14 cellular contexts compared by ENCODE assay signal in the genomic region with DNA sequence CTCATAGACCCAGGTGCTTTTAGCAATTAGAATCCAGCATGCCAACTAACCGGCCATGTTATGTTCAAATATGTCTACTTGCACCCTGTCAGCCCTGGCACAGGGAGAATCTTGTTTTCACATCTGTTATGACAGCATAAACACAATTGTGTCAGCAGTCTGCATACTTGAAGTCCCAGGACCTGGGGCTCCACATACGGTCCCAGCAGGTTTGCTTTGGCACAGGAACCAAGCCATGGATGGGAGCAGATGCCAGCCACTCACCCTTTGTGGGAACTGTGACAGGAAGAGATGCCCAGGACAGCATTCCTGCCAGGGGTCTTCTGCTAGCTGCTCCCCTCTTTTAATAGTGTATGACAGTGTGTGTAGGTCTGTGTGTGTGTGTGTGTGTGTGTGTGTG.
DNase-seq lines count a peak whose midpoint lies in the region; ATAC-seq and TF ChIP-seq lines count a peak whose summit lies in the region.
"Had no signal": no experiment of that assay in that cellular context is flagged by ENCODE, and none has a peak within 500 bp of the region (broad histone marks: within the 10 kb centered on the region; RNA-seq: fewer than 3 reads in every experiment).

No MANE protein-coding gene starts in this region.

- no peak overlapping the region for H2AFZ ChIP-seq in H9 (ENCODE audit: low read length)

- intact Hi-C loops in right cardiac atrium (cut with DNase I): no loop called here

- H3K4me1 ChIP-seq in H9 (ENCODE audit: insufficient read depth, low read length): no peaks in the 10 kb centered on the region
- no peaks in the 10 kb centered on the region for H3K4me1 ChIP-seq in right cardiac atrium (ENCODE audit: control insufficient read depth, insufficient read depth, low read length)

- no peak overlapping the region for H3T11ph ChIP-seq in H9 (ENCODE audit: low read length)

- no CpG with 5 or more reads among the region's 2 CpGs for WGBS in H9 (ENCODE audit: extremely low coverage, insufficient read length, low lambda C conversion rate)
- 67% methylated on average over 2 of the region's 2 CpGs for WGBS in right cardiac atrium

- no peak overlapping the region for H2BK15ac ChIP-seq in H9 (ENCODE audit: low read depth, low read length)

- H4K20me1 ChIP-seq in H9 (ENCODE audit: control insufficient read depth, insufficient read depth, insufficient read length): no peaks in the 10 kb centered on the region

- H3K27me3 Mint-ChIP-seq in H9 (ENCODE audit: low read depth) (peaks cover 2% of the 10 kb centered on the region; the same call in 1 of the 2 replicates), progenitor cell of endocrine pancreas (no peaks in the 10 kb centered on the region)
- H3K27me3 Mint-ChIP-seq: CD4-positive, alpha-beta T cell had no signal

- H2AK5ac ChIP-seq in H9 (ENCODE audit: insufficient read length, low read length): no peak overlapping the region

- H3K27ac Mint-ChIP-seq in H9 (no peak overlapping the region), progenitor cell of endocrine pancreas (peak overlapping the region; percentile 35)
- H3K27ac Mint-ChIP-seq: B cell; CD4-positive, alpha-beta T cell had no signal

- H3K4me3 Mint-ChIP-seq in H9 (no peak overlapping the region), progenitor cell of endocrine pancreas (ENCODE audit: low read depth) (no peak overlapping the region)
- H3K4me3 Mint-ChIP-seq: B cell; CD4-positive, alpha-beta T cell had no signal

- H3K79me2 ChIP-seq in H9 (ENCODE audit: insufficient read depth, low read length): no peaks in the 10 kb centered on the region

- H3K9me3 ChIP-seq in H9 (ENCODE audit: control insufficient read depth, low read depth, low read length): no peaks in the 10 kb centered on the region
- H3K9me3 ChIP-seq in right cardiac atrium (ENCODE audit: control insufficient read depth, low read length): no peaks in the 10 kb centered on the region

- no peaks in the 10 kb centered on the region for H3K27me3 ChIP-seq in H9 (ENCODE audit: insufficient read depth, low read length)
- no peaks in the 10 kb centered on the region for H3K27me3 ChIP-seq in right cardiac atrium (ENCODE audit: control insufficient read depth, insufficient read depth)

- H3K4me1 Mint-ChIP-seq in H9 (peaks cover 0 to 5% of the 10 kb centered on the region in 2 experiments; a peak in 1 of 4 replicates), progenitor cell of endocrine pancreas (ENCODE audit: low read depth) (peaks cover 4% of the 10 kb centered on the region)
- H3K4me1 Mint-ChIP-seq: B cell had no signal

- H3K14ac ChIP-seq in H9 (ENCODE audit: insufficient read depth, low read length): no peak overlapping the region

- H3K56ac ChIP-seq in H9 (ENCODE audit: insufficient read length, low read depth, low read length): no peak overlapping the region

- no peak overlapping the region for H3K4me2 ChIP-seq in H9 (ENCODE audit: insufficient read depth, insufficient read length, low read length)

- H3K23ac ChIP-seq in H9 (ENCODE audit: insufficient read length, low read depth, low read length): no peak overlapping the region

- DNase-seq in H9: peak; percentile 6
- DNase-seq in NCI-H2029 treated with DMSO at 0.1 percent for 48 hours (lab: John Stamatoyannopoulos, UW): peak; percentile 2
- DNase-seq in coronary artery (ENCODE audit: low spot score): peak; percentile 17
- no peak for DNase-seq in progenitor cell of endocrine pancreas (ENCODE audit: low spot score, unreplicated experiment)
- no peak for DNase-seq in NOMO-1 treated with dmso at 0.1 percent for 144 hours (lab: John Stamatoyannopoulos, UW; ENCODE audit: unreplicated experiment)
- no peak for DNase-seq in right cardiac atrium
- no peak for DNase-seq in SHP77 (lab: John Stamatoyannopoulos, UW)
- DNase-seq: Calu3; CD4-positive, alpha-beta T cell; DMS153; DND-41; GF-D8 had no signal

- H3K4me3 ChIP-seq in coronary artery (no peak overlapping the region), right cardiac atrium (ENCODE audit: low read length) (no peak overlapping the region)
- H3K4me3 ChIP-seq: K562 had no signal

- H3K9me3 Mint-ChIP-seq in H9 (peaks cover 9 to 15% of the 10 kb centered on the region in 2 experiments), progenitor cell of endocrine pancreas (ENCODE audit: low read depth) (peaks cover 10% of the 10 kb centered on the region)

- H3K4ac ChIP-seq in H9 (ENCODE audit: low read depth, low read length): no peak overlapping the region

- H3K79me1 ChIP-seq in H9 (ENCODE audit: insufficient read depth, low read depth, low read length, poor library complexity, severe bottlenecking): no peaks in the 10 kb centered on the region

- no peak overlapping the region for H2BK5ac ChIP-seq in H9 (ENCODE audit: insufficient read length, low read length)

- TF ChIP-seq CTCF in H9 (conservative IDR thresholded peaks at IDR 0.05) (no peak), coronary artery (IDR thresholded peaks at IDR 0.05) (no peak), progenitor cell of endocrine pancreas (IDR thresholded peaks at IDR 0.05; ENCODE audit: unreplicated experiment) (no peak)

- no peaks in the 10 kb centered on the region for H3K23me2 ChIP-seq in H9 (ENCODE audit: insufficient read length, low read depth, low read length, poor library complexity, severe bottlenecking)

- no peak overlapping the region for H2BK120ac ChIP-seq in H9 (ENCODE audit: low read depth, low read length, poor library complexity, severe bottlenecking)

- H4K8ac ChIP-seq in H9 (replicated peaks; ENCODE audit: insufficient read length, low read depth, low read length): no peak overlapping the region

- no peak for ATAC-seq in right cardiac atrium
- ATAC-seq: K562 had no signal

- H2BK20ac ChIP-seq in H9 (ENCODE audit: low read depth, low read length, poor library complexity, severe bottlenecking): no peak overlapping the region

- H3K27ac ChIP-seq in H9 (ENCODE audit: insufficient read length, low read depth, low read length) (no peak overlapping the region), coronary artery (no peak overlapping the region), right cardiac atrium (ENCODE audit: low read length) (no peak overlapping the region)

- peaks cover 0 to 6% (median 3%) of the 10 kb centered on the region in 3 experiments; a peak in 2 of 7 replicates for H3K36me3 Mint-ChIP-seq in H9 (ENCODE audit: insufficient read depth in 1 of 3, low read depth in 3 of 3)
- no peaks in the 10 kb centered on the region for H3K36me3 Mint-ChIP-seq in progenitor cell of endocrine pancreas (ENCODE audit: insufficient read depth)

- H3K9ac ChIP-seq in H9 (ENCODE audit: extremely low read depth, insufficient read length, low read length): no peak overlapping the region

- H3K18ac ChIP-seq in H9 (ENCODE audit: insufficient read length, low read depth, low read length): no peak overlapping the region

- H4K5ac ChIP-seq in H9 (ENCODE audit: insufficient read length, low read depth, low read length): no peak overlapping the region

- H4K91ac ChIP-seq in H9 (ENCODE audit: insufficient read length, low read depth, low read length): no peak overlapping the region

- no peak overlapping the region for H2BK12ac ChIP-seq in H9 (ENCODE audit: insufficient read length, low read depth, low read length)

Comparison
In these comparisons a context has a peak if more than half of its experiments do, and no peak if none do; other contexts are left out.
1. DNase-seq: peak in H9 (single experiment), NCI-H2029 treated with DMSO at 0.1 percent for 48 hours (single experiment) and coronary artery (single experiment); none in progenitor cell of endocrine pancreas (single experiment), NOMO-1 treated with dmso at 0.1 percent for 144 hours (single experiment), right cardiac atrium (0 of 3) and SHP77 (0 of 2).